3 cellular contexts compared by ENCODE assay signal in genomic region chr1:18765725-18766124, GRCh38.
"Had no signal": no experiment of that assay in that cellular context is flagged by ENCODE, and none has a peak within 500 bp of the region (broad histone marks: within the 10 kb centered on the region; RNA-seq: fewer than 3 reads in every experiment).

No MANE protein-coding gene starts in this region.

- DNase-seq: GDM1, GF-D8 had no signal

- ATAC-seq: GM12878 had no signal

- H3K4me3 ChIP-seq: GM12878 had no signal
